In genomic region chr19:33435706-33436359, GRCh38 we compare ENCODE assay signal across 16 cellular contexts.
"Had no signal": no experiment of that assay in that cellular context is flagged by ENCODE, and none has a peak within 500 bp of the region (broad histone marks: within the 10 kb centered on the region; RNA-seq: fewer than 3 reads in every experiment).

No MANE protein-coding gene starts in this region.

- H3K4me1 Mint-ChIP-seq: activated B cell treated with CpG ODN at 0.5 μM for 24 hours had no signal

- H3K4me1 ChIP-seq: gastroesophageal sphincter, tibial nerve had no signal

- ATAC-seq: activated CD8-positive, alpha-beta memory T cell treated with anti-CD3 and anti-CD28 coated beads, Interleukin-2, amount 10 ng/mL, durations not matched to agents 7 days and 5 days; gastroesophageal sphincter had no signal

- H3K9me3 Mint-ChIP-seq: activated B cell treated with CpG ODN at 0.5 μM for 24 hours; activated CD4-positive, alpha-beta memory T cell treated with anti-CD3 and anti-CD28 coated beads, Interleukin-2, amount 10 ng/mL, durations not matched to agents 7 days and 5 days; activated naive CD4-positive, alpha-beta T cell treated with anti-CD3 and anti-CD28 coated beads for 36 hours; dendritic cell treated with granulocyte-macrophage colony-stimulating factor and Interleukin-4, amounts not matched to agents 40 ng/mL and 50 ng/mL, for 4 days; immature natural killer cell; nephron; stimulated activated naive CD8-positive, alpha-beta T cell treated with anti-CD3 and anti-CD28 coated beads, Interleukin-15, Interleukin-2, amounts not matched to agents 100 ng/mL and 50 ng/mL, for 24 hours had no signal

- DNase-seq: activated B cell treated with CpG ODN at 0.5 μM for 24 hours; activated CD4-positive, alpha-beta memory T cell treated with anti-CD3 and anti-CD28 coated beads, Interleukin-2, amount 10 ng/mL, durations not matched to agents 7 days and 5 days; activated CD4-positive, alpha-beta T cell treated with anti-CD3 and anti-CD28 coated beads for 48 hours; activated CD8-positive, alpha-beta memory T cell treated with anti-CD3 and anti-CD28 coated beads, Interleukin-2, amount 10 ng/mL, durations not matched to agents 7 days and 5 days; activated naive CD4-positive, alpha-beta T cell treated with anti-CD3 and anti-CD28 coated beads for 36 hours; effector CD8-positive, alpha-beta T cell; immature natural killer cell; midbrain; nucleus accumbens had no signal

- H3K9me3 ChIP-seq: esophagus muscularis mucosa, gastroesophageal sphincter, tibial nerve had no signal

- H3K27me3 ChIP-seq: esophagus muscularis mucosa, gastroesophageal sphincter, tibial nerve had no signal

- H3K4me3 ChIP-seq: esophagus muscularis mucosa, gastroesophageal sphincter, lung, tibial nerve had no signal

- H3K4me3 Mint-ChIP-seq: activated B cell treated with CpG ODN at 0.5 μM for 24 hours; activated CD4-positive, alpha-beta memory T cell treated with anti-CD3 and anti-CD28 coated beads, Interleukin-2, amount 10 ng/mL, durations not matched to agents 7 days and 5 days; activated CD8-positive, alpha-beta memory T cell treated with anti-CD3 and anti-CD28 coated beads, Interleukin-2, amount 10 ng/mL, durations not matched to agents 7 days and 5 days; activated naive CD4-positive, alpha-beta T cell treated with anti-CD3 and anti-CD28 coated beads for 36 hours; dendritic cell treated with granulocyte-macrophage colony-stimulating factor and Interleukin-4, amounts not matched to agents 40 ng/mL and 50 ng/mL, for 4 days; immature natural killer cell; nephron; stimulated activated naive CD8-positive, alpha-beta T cell treated with anti-CD3 and anti-CD28 coated beads, Interleukin-15, Interleukin-2, amounts not matched to agents 100 ng/mL and 50 ng/mL, for 24 hours had no signal

- H3K36me3 Mint-ChIP-seq: activated CD8-positive, alpha-beta memory T cell treated with anti-CD3 and anti-CD28 coated beads, Interleukin-2, amount 10 ng/mL, durations not matched to agents 7 days and 5 days; immature natural killer cell had no signal

- H3K27ac Mint-ChIP-seq: activated B cell treated with CpG ODN at 0.5 μM for 24 hours; activated CD4-positive, alpha-beta memory T cell treated with anti-CD3 and anti-CD28 coated beads, Interleukin-2, amount 10 ng/mL, durations not matched to agents 7 days and 5 days; activated CD8-positive, alpha-beta memory T cell treated with anti-CD3 and anti-CD28 coated beads, Interleukin-2, amount 10 ng/mL, durations not matched to agents 7 days and 5 days; activated naive CD4-positive, alpha-beta T cell treated with anti-CD3 and anti-CD28 coated beads for 36 hours; dendritic cell treated with granulocyte-macrophage colony-stimulating factor and Interleukin-4, amounts not matched to agents 40 ng/mL and 50 ng/mL, for 4 days; immature natural killer cell; stimulated activated naive CD8-positive, alpha-beta T cell treated with anti-CD3 and anti-CD28 coated beads, Interleukin-15, Interleukin-2, amounts not matched to agents 100 ng/mL and 50 ng/mL, for 24 hours had no signal

- H3K27me3 Mint-ChIP-seq: stimulated activated naive CD8-positive, alpha-beta T cell treated with anti-CD3 and anti-CD28 coated beads, Interleukin-15, Interleukin-2, amounts not matched to agents 100 ng/mL and 50 ng/mL, for 24 hours had no signal

- H3K27ac ChIP-seq: esophagus muscularis mucosa, gastroesophageal sphincter, tibial nerve had no signal
